In genomic region chr3:105343991-105344390, GRCh38 we compare ENCODE assay signal across 25 cellular contexts. TPM values are rescaled to one million over a fixed set of nuclear protein-coding genes. Genes with fewer than 3 reads are reported as not detected.
DNase-seq lines count a peak whose midpoint lies in the region; ATAC-seq and TF ChIP-seq lines count a peak whose summit lies in the region.
"Had no signal": no experiment of that assay in that cellular context is flagged by ENCODE, and none has a peak within 500 bp of the region (broad histone marks: within the 10 kb centered on the region; RNA-seq: fewer than 3 reads in every experiment).

No MANE protein-coding gene starts in this region.

- H4K20me1 ChIP-seq in neural progenitor cell (ENCODE audit: low read depth): no peaks in the 10 kb centered on the region
- H4K20me1 ChIP-seq: BLaER1 treated with 17β-estradiol and CSF1 and Interleukin-3, amounts not matched to agents 10 nM and 100 nM had no signal

- H3K4me2 ChIP-seq in trophoblast cell (ENCODE audit: low read length): no peak overlapping the region
- H3K4me2 ChIP-seq in neural progenitor cell: no peak overlapping the region
- H3K4me2 ChIP-seq: A549; BLaER1 treated with 17β-estradiol and CSF1 and Interleukin-3, amounts not matched to agents 10 nM and 100 nM; GM23338 had no signal

- no peak overlapping the region for H3K27ac Mint-ChIP-seq in neural progenitor cell
- H3K27ac Mint-ChIP-seq: CD14-positive monocyte; CD4-positive, alpha-beta T cell; CD8-positive, alpha-beta memory T cell; GM23338 had no signal

- H3K79me2 ChIP-seq in trophoblast cell (ENCODE audit: control insufficient read depth, insufficient read depth, low read length, poor library complexity) (no peaks in the 10 kb centered on the region), neural progenitor cell (ENCODE audit: low read depth) (no peaks in the 10 kb centered on the region)

- H3K27me3 ChIP-seq in brain microvascular endothelial cell (replicated peaks): no peaks in the 10 kb centered on the region
- H3K27me3 ChIP-seq in trophoblast cell (ENCODE audit: insufficient read depth, low read length): no peaks in the 10 kb centered on the region
- H3K27me3 ChIP-seq in neural progenitor cell: no peaks in the 10 kb centered on the region
- H3K27me3 ChIP-seq: BE2C; BLaER1 treated with 17β-estradiol and CSF1 and Interleukin-3, amounts not matched to agents 10 nM and 100 nM had no signal

- no peaks in the 10 kb centered on the region for H3K36me3 ChIP-seq in brain microvascular endothelial cell (replicated peaks)
- no peaks in the 10 kb centered on the region for H3K36me3 ChIP-seq in trophoblast cell (ENCODE audit: control insufficient read depth in 1 of 2, insufficient read depth in 2 of 2, low read length in 2 of 2)
- no peaks in the 10 kb centered on the region for H3K36me3 ChIP-seq in neural progenitor cell
- H3K36me3 ChIP-seq: BE2C; BLaER1 treated with 17β-estradiol and CSF1 and Interleukin-3, amounts not matched to agents 10 nM and 100 nM had no signal

- no peak overlapping the region for H4K12ac ChIP-seq in trophoblast cell (ENCODE audit: low read depth, low read length)

- H2AK5ac ChIP-seq in trophoblast cell (ENCODE audit: low read length): no peak overlapping the region

- H3K36me3 Mint-ChIP-seq in neural progenitor cell: no peaks in the 10 kb centered on the region
- H3K36me3 Mint-ChIP-seq: CD8-positive, alpha-beta memory T cell had no signal

- ATAC-seq in GM18867 (IDR thresholded peaks at IDR 0.05; ENCODE audit: unreplicated experiment): no peak
- ATAC-seq: A549, GM12878, GM23338, HCT116 had no signal

- no peak overlapping the region for H3K23ac ChIP-seq in trophoblast cell (ENCODE audit: low read length)

- no peak overlapping the region for H2BK12ac ChIP-seq in trophoblast cell (ENCODE audit: low read length)

- no peaks in the 10 kb centered on the region for H3K9me3 Mint-ChIP-seq in neural progenitor cell
- H3K9me3 Mint-ChIP-seq: CD4-positive, alpha-beta T cell; CD8-positive, alpha-beta memory T cell; GM23338; H9 had no signal

- H3K9ac ChIP-seq in trophoblast cell (ENCODE audit: low read length) (no peak overlapping the region), neural progenitor cell (no peak overlapping the region)
- H3K9ac ChIP-seq: BLaER1 treated with 17β-estradiol and CSF1 and Interleukin-3, amounts not matched to agents 10 nM and 100 nM had no signal

- no peak overlapping the region for H2BK5ac ChIP-seq in trophoblast cell (ENCODE audit: low read depth, low read length, poor library complexity)

- no peak overlapping the region for H3K4ac ChIP-seq in trophoblast cell (ENCODE audit: low read depth, low read length)

- no peaks in the 10 kb centered on the region for H3K4me1 ChIP-seq in trophoblast cell (ENCODE audit: control insufficient read depth in 1 of 2, insufficient read depth in 2 of 2, low read length in 2 of 2)
- H3K4me1 ChIP-seq in neural progenitor cell: no peaks in the 10 kb centered on the region
- H3K4me1 ChIP-seq: A549, BE2C had no signal

- no peak overlapping the region for H3K18ac ChIP-seq in trophoblast cell (ENCODE audit: low read length)

- DNase-seq in amniotic epithelial cell (ENCODE audit: low read depth) (peak; percentile 84), brain microvascular endothelial cell (peak; percentile 64), fibroblast of the aortic adventitia (ENCODE audit: low read depth) (peak; percentile 71), trophoblast cell (peak; percentile 62 to 72), erythroblast (lab: John Stamatoyannopoulos, UW) (no peak), NCI-H1105 (lab: John Stamatoyannopoulos, UW) (no peak), neural progenitor cell (ENCODE audit: low spot score) (no peak)
- DNase-seq: 8988T; ACHN; AML-193; BE2C; CD4-positive, alpha-beta T cell; CD8-positive, alpha-beta memory T cell; DMS 273 treated with DMSO at 0.1 percent for 48 hours; DMS79; EL; GDM1; H9 had no signal

- TF ChIP-seq POLR2A in erythroblast (IDR thresholded peaks at IDR 0.05; ENCODE audit: low read length): no peak

- TF ChIP-seq CTCF in brain microvascular endothelial cell (IDR thresholded peaks at IDR 0.05; ENCODE audit: low read depth, low read length, missing control alignments) (no peak), fibroblast of the aortic adventitia (IDR thresholded peaks at IDR 0.05; ENCODE audit: insufficient read depth, low read length) (no peak), neural progenitor cell (IDR thresholded peaks at IDR 0.05) (no peak)

- H3K27me3 Mint-ChIP-seq in neural progenitor cell (ENCODE audit: insufficient read depth, low read depth): no peaks in the 10 kb centered on the region

- H4K8ac ChIP-seq in trophoblast cell (ENCODE audit: low read depth, low read length): no peak overlapping the region

- no peak overlapping the region for H3K27ac ChIP-seq in brain microvascular endothelial cell
- H3K27ac ChIP-seq in trophoblast cell (ENCODE audit: low read depth, low read length): no peak overlapping the region
- H3K27ac ChIP-seq in neural progenitor cell: no peak overlapping the region
- H3K27ac ChIP-seq: A549; BLaER1 treated with 17β-estradiol and CSF1 and Interleukin-3, amounts not matched to agents 10 nM and 100 nM had no signal

- no peak overlapping the region for H2AFZ ChIP-seq in trophoblast cell (ENCODE audit: insufficient read depth, low read length, poor library complexity)
- no peak overlapping the region for H2AFZ ChIP-seq in neural progenitor cell (replicated peaks)
- H2AFZ ChIP-seq: GM23338 had no signal

- WGBS in trophoblast cell (ENCODE audit: extremely low coverage, insufficient coverage, insufficient read length): no CpG with 5 or more reads among the region's 5 CpGs

- H3K4me3 Mint-ChIP-seq in neural progenitor cell: no peak overlapping the region
- H3K4me3 Mint-ChIP-seq: CD14-positive monocyte; CD4-positive, alpha-beta T cell; CD8-positive, alpha-beta memory T cell; GM23338; H9 had no signal

- H4K91ac ChIP-seq in trophoblast cell (ENCODE audit: low read depth, low read length): no peak overlapping the region

- no peaks in the 10 kb centered on the region for H3K4me1 Mint-ChIP-seq in neural progenitor cell
- H3K4me1 Mint-ChIP-seq: CD8-positive, alpha-beta memory T cell; GM23338; H9 had no signal

- H2BK120ac ChIP-seq in trophoblast cell (ENCODE audit: insufficient read depth, low read length, poor library complexity): no peak overlapping the region

- no peaks in the 10 kb centered on the region for H3F3A ChIP-seq in neural progenitor cell (ENCODE audit: low read depth)

- no peak overlapping the region for H3K4me3 ChIP-seq in brain microvascular endothelial cell (ENCODE audit: low read depth, low read length)
- no peak overlapping the region for H3K4me3 ChIP-seq in fibroblast of the aortic adventitia (ENCODE audit: low read depth, low read length)
- no peak overlapping the region for H3K4me3 ChIP-seq in trophoblast cell (ENCODE audit: low read depth, low read length)
- H3K4me3 ChIP-seq in neural progenitor cell: no peak overlapping the region
- H3K4me3 ChIP-seq: A549; BLaER1 treated with 17β-estradiol and CSF1 and Interleukin-3, amounts not matched to agents 10 nM and 100 nM; GM12878; GM23338 had no signal

- in situ Hi-C loops in brain microvascular endothelial cell (cut with HindIII; ENCODE audit: low pct_ligation_motif_present, low sequenced_read_pairs): no loop called here

- H3K14ac ChIP-seq in trophoblast cell (ENCODE audit: low read length): no peak overlapping the region

- H3K79me1 ChIP-seq in trophoblast cell (ENCODE audit: low read length): no peaks in the 10 kb centered on the region

- no peaks in the 10 kb centered on the region for H3K9me3 ChIP-seq in trophoblast cell (ENCODE audit: insufficient read depth, low read depth, low read length)
- no peaks in the 10 kb centered on the region for H3K9me3 ChIP-seq in neural progenitor cell (ENCODE audit: low read depth)
- H3K9me3 ChIP-seq: A549, BE2C had no signal

RNA-seq across cellular contexts. Expression of gene ALCAM, which starts 22.7 kb away (rescaled TPM):
- 91.2 and 203 TPM in 2 replicates for total RNA-seq in fibroblast of the aortic adventitia (ENCODE audit: low replicate concordance)
- polyA plus RNA-seq in trophoblast cell (2013): 41.8 and 42.9 TPM in 2 replicates
- 30.3 and 54.4 TPM in 2 replicates for total RNA-seq in neural progenitor cell (ENCODE audit: low replicate concordance)

Comparison
In these comparisons a context has a peak if more than half of its experiments do, and no peak if none do; other contexts are left out.
1. DNase-seq: peak in amniotic epithelial cell (single experiment), brain microvascular endothelial cell (single experiment), fibroblast of the aortic adventitia (single experiment) and trophoblast cell (2 of 2); none in erythroblast (0 of 2), NCI-H1105 (single experiment) and neural progenitor cell (single experiment).